8 cellular contexts compared by ENCODE assay signal in genomic region chr3:4493008-4493930, GRCh38. TPM values are rescaled to one million over a fixed set of nuclear protein-coding genes. Genes with fewer than 3 reads are reported as not detected.
DNase-seq lines count a peak whose midpoint lies in the region; ATAC-seq and TF ChIP-seq lines count a peak whose summit lies in the region.

ITPR1 (plus strand) TSS chr3:4493348; CDS start chr3:4516492, 23,144 bp downstream.

- H3K27me3 Mint-ChIP-seq in dendritic cell treated with granulocyte-macrophage colony-stimulating factor and Interleukin-4, amounts not matched to agents 40 ng/mL and 50 ng/mL, for 4 days, result peaks cover 4% of the 10 kb centered on the region

- peaks cover 46% of the 10 kb centered on the region for H3K4me1 Mint-ChIP-seq in dendritic cell treated with granulocyte-macrophage colony-stimulating factor and Interleukin-4, amounts not matched to agents 40 ng/mL and 50 ng/mL, for 4 days (ENCODE audit: low read depth)

- H4K20me1 ChIP-seq in BLaER1 treated with 17β-estradiol and CSF1 and Interleukin-3, amounts not matched to agents 10 nM and 100 nM, result peaks cover 0 to 25% (median 0%) of the 10 kb centered on the region in 11 experiments; a peak in 5 of 22 replicates

- no peaks in the 10 kb centered on the region for H3K9me3 Mint-ChIP-seq in dendritic cell treated with granulocyte-macrophage colony-stimulating factor and Interleukin-4, amounts not matched to agents 40 ng/mL and 50 ng/mL, for 4 days

- H3K9me3 ChIP-seq in BLaER1 treated with 17β-estradiol and CSF1 and Interleukin-3, amounts not matched to agents 10 nM and 100 nM (replicated peaks in 1 of 11), result no peaks in the 10 kb centered on the region
- H3K9me3 ChIP-seq in left lung, result no peaks in the 10 kb centered on the region

- intact Hi-C loops in dendritic cell treated with granulocyte-macrophage colony-stimulating factor and Interleukin-4, amounts not matched to agents 40 ng/mL and 50 ng/mL, for 4 days (cut with micrococcal nuclease), result loop anchor here (2.0 to 5.0 kb wide), 4 partner anchors 14 to 694 kb away; partner anchors contain the start of gene EDEM1
- intact Hi-C loops in left lung (cut with DNase I), result no loop called here

- peak within 1 kb of the TSS; percentile 71 to 90 (median 82) for H3K9ac ChIP-seq in BLaER1 treated with 17β-estradiol and CSF1 and Interleukin-3, amounts not matched to agents 10 nM and 100 nM

- peak within 1 kb of the TSS; percentile 78 to 92 (median 84) for H3K4me3 ChIP-seq in BLaER1 treated with 17β-estradiol and CSF1 and Interleukin-3, amounts not matched to agents 10 nM and 100 nM
- peak within 1 kb of the TSS; percentile 80 to 87 for H3K4me3 ChIP-seq in left lung

- DNase-seq in NCI-H748 (lab: John Stamatoyannopoulos, UW; ENCODE audit: unreplicated experiment) (peak; percentile 92), left lung (peak; percentile 99)
- DNase-seq in activated CD4-positive, alpha-beta T cell treated with anti-CD3 and anti-CD28 coated beads, Interleukin-2, amount 50 U/mL, for 1 hour, result peak; percentile 99
- peak; percentile 96 for DNase-seq in stimulated activated CD4-positive, alpha-beta T cell treated with anti-CD3 and anti-CD28 coated beads, Interleukin-2, amount 100 ng/mL, for 48 hours

- TF ChIP-seq CTCF in left lung (IDR thresholded peaks at IDR 0.05), result no peak

- H3K36me3 ChIP-seq in BLaER1 treated with 17β-estradiol and CSF1 and Interleukin-3, amounts not matched to agents 10 nM and 100 nM, result peaks cover 0 to 13% (median 0%) of the 10 kb centered on the region in 11 experiments; a peak in 5 of 22 replicates
- H3K36me3 ChIP-seq in left lung, result no peaks in the 10 kb centered on the region

- peak within 1 kb of the TSS; percentile 87 for H3K27ac Mint-ChIP-seq in dendritic cell treated with granulocyte-macrophage colony-stimulating factor and Interleukin-4, amounts not matched to agents 40 ng/mL and 50 ng/mL, for 4 days

- peak within 1 kb of the TSS; percentile 87 for H3K4me3 Mint-ChIP-seq in dendritic cell treated with granulocyte-macrophage colony-stimulating factor and Interleukin-4, amounts not matched to agents 40 ng/mL and 50 ng/mL, for 4 days

- peak within 1 kb of the TSS; percentile 58 to 83 (median 76) for H3K27ac ChIP-seq in BLaER1 treated with 17β-estradiol and CSF1 and Interleukin-3, amounts not matched to agents 10 nM and 100 nM
- peak within 1 kb of the TSS; percentile 84 to 85 for H3K27ac ChIP-seq in left lung

- no peaks in the 10 kb centered on the region; a peak in 3 of 22 replicates for H3K27me3 ChIP-seq in BLaER1 treated with 17β-estradiol and CSF1 and Interleukin-3, amounts not matched to agents 10 nM and 100 nM
- no peaks in the 10 kb centered on the region for H3K27me3 ChIP-seq in left lung

- H3K4me2 ChIP-seq in BLaER1 treated with 17β-estradiol and CSF1 and Interleukin-3, amounts not matched to agents 10 nM and 100 nM, result peak within 1 kb of the TSS; percentile 95 to 99 (median 97)

- H3K36me3 Mint-ChIP-seq in dendritic cell treated with granulocyte-macrophage colony-stimulating factor and Interleukin-4, amounts not matched to agents 40 ng/mL and 50 ng/mL, for 4 days (ENCODE audit: low read depth), result peaks cover 12% of the 10 kb centered on the region

- ATAC-seq in GM19351 (IDR thresholded peaks at IDR 0.05; ENCODE audit: unreplicated experiment) (peak; percentile 87), HG03521 (IDR thresholded peaks at IDR 0.05; ENCODE audit: unreplicated experiment) (peak; percentile 92), left lung (peak; percentile 97)

- peaks cover 30 to 43% (median 32%) of the 10 kb centered on the region in 10 experiments for H3K4me1 ChIP-seq in BLaER1 treated with 17β-estradiol and CSF1 and Interleukin-3, amounts not matched to agents 10 nM and 100 nM
- peaks cover 0 to 36% of the 10 kb centered on the region in 2 donors for H3K4me1 ChIP-seq in left lung

RNA-seq across cellular contexts. Expression of gene ITPR1, which starts in this region (rescaled TPM):
- 10 to 100 TPM; 39.7 to 57.3 TPM for total RNA-seq in left lung

Comparison
In these comparisons a context has a peak if more than half of its experiments do, and no peak if none do; other contexts are left out.
1. Peak in every context shown above with its lines: DNase-seq, ATAC-seq, H3K4me3 ChIP-seq and H3K27ac ChIP-seq.